8 cellular contexts compared by ENCODE assay signal in genomic region chr6:30691208-30691872, GRCh38. TPM values are rescaled to one million over a fixed set of nuclear protein-coding genes. Genes with fewer than 3 reads are reported as not detected.
DNase-seq lines count a peak whose midpoint lies in the region; ATAC-seq and TF ChIP-seq lines count a peak whose summit lies in the region.

No MANE protein-coding gene starts in this region.

- H3K27ac Mint-ChIP-seq in endodermal cell: peak overlapping the region; percentile 82

- H3K27ac ChIP-seq in DOHH2 (ENCODE audit: low read depth, low read length) (peak overlapping the region; percentile 90), endodermal cell (ENCODE audit: low read depth, low read length) (peak overlapping the region; percentile 44), ovary (peak overlapping the region in 1 of 2 donors; percentile 81)

- H3K79me2 ChIP-seq in DOHH2 (ENCODE audit: control insufficient read depth, low read length): peaks cover 38% of the 10 kb centered on the region

- peaks cover 11% of the 10 kb centered on the region for H3F3A ChIP-seq in DOHH2 (ENCODE audit: control insufficient read depth, insufficient read depth)

- peak overlapping the region; percentile 88 for H3K4me3 ChIP-seq in DOHH2 (ENCODE audit: low read length)
- H3K4me3 ChIP-seq in endodermal cell (ENCODE audit: low read length): peak overlapping the region; percentile 94
- H3K4me3 ChIP-seq in ovary: peak overlapping the region; percentile 73

- H3K4me1 Mint-ChIP-seq in endodermal cell: peaks cover 34% of the 10 kb centered on the region

- 29 to 67% methylated on average over 4 to 9 of the region's 9 CpGs for WGBS in endodermal cell (ENCODE audit: insufficient coverage in 1 of 2, insufficient read length in 1 of 2), 2 experiments
- 17 to 23% (median 19%) methylated on average over 9 of the region's 9 CpGs for WGBS in ovary, 3 donors

- intact Hi-C loops in ovary (cut with DNase I): no loop called here

- no peak for TF ChIP-seq CTCF in DOHH2 (IDR thresholded peaks at IDR 0.05; ENCODE audit: low read depth, low read length, poor library complexity, severe bottlenecking)
- no peak for TF ChIP-seq CTCF in endodermal cell (conservative IDR thresholded peaks at IDR 0.05)
- TF ChIP-seq CTCF in ovary (IDR thresholded peaks at IDR 0.05): no peak

- no peaks in the 10 kb centered on the region for H3K9me3 Mint-ChIP-seq in endodermal cell

- no peaks in the 10 kb centered on the region for H4K20me1 ChIP-seq in DOHH2 (ENCODE audit: control insufficient read depth, insufficient read depth, low read depth, low read length)

- TF ChIP-seq POLR2A in ovary (IDR thresholded peaks at IDR 0.05): no peak

- peaks cover 43% of the 10 kb centered on the region for H3K4me1 ChIP-seq in DOHH2 (ENCODE audit: control insufficient read depth, low read length)
- no peaks in the 10 kb centered on the region for H3K4me1 ChIP-seq in endodermal cell (ENCODE audit: control insufficient read depth, insufficient read depth, low read length)
- peaks cover 5% of the 10 kb centered on the region for H3K4me1 ChIP-seq in ovary (ENCODE audit: insufficient read depth)

- no peaks in the 10 kb centered on the region for H3K9me2 ChIP-seq in DOHH2 (replicated peaks; ENCODE audit: control insufficient read depth, low read length)

- H3K9ac ChIP-seq in endodermal cell (ENCODE audit: extremely low read depth, low read length, poor library complexity, severe bottlenecking): peak overlapping the region; percentile 32

- H3K27me3 Mint-ChIP-seq in endodermal cell (ENCODE audit: insufficient read depth): no peaks in the 10 kb centered on the region

- no peak for ATAC-seq in HG03442 (IDR thresholded peaks at IDR 0.05; ENCODE audit: unreplicated experiment)

- H3K36me3 ChIP-seq in DOHH2 (ENCODE audit: control insufficient read depth, low read length) (peaks cover 22% of the 10 kb centered on the region), endodermal cell (ENCODE audit: control insufficient read depth, insufficient read depth, low read length) (no peaks in the 10 kb centered on the region), ovary (no peaks in the 10 kb centered on the region)

- H3K27me3 ChIP-seq in DOHH2 (ENCODE audit: control insufficient read depth, low read length): no peaks in the 10 kb centered on the region
- H3K27me3 ChIP-seq in endodermal cell (ENCODE audit: control insufficient read depth, insufficient read depth, low read length, poor library complexity, severe bottlenecking): no peaks in the 10 kb centered on the region
- H3K27me3 ChIP-seq in ovary: no peaks in the 10 kb centered on the region

- H3K4me2 ChIP-seq in DOHH2 (ENCODE audit: low read length): peak overlapping the region; percentile 82

- H3K4me3 Mint-ChIP-seq in endodermal cell: peak overlapping the region; percentile 78

- H3K36me3 Mint-ChIP-seq in endodermal cell (ENCODE audit: low read depth): peaks cover 4% of the 10 kb centered on the region

- no peak for TF ChIP-seq EP300 in ovary (IDR thresholded peaks at IDR 0.05)

- peak; percentile 73 for DNase-seq in NCI-H82 treated with DMSO at 0.1 percent for 48 hours (lab: John Stamatoyannopoulos, UW; ENCODE audit: unreplicated experiment)
- no peak for DNase-seq in endodermal cell
- no peak for DNase-seq in ovary
- DNase-seq in NCI-H2081 (lab: John Stamatoyannopoulos, UW): no peak
- no peak for DNase-seq in RKO (ENCODE audit: low spot score)
- no peak for DNase-seq in dedifferentiated amniotic fluid mesenchymal stem cell (ENCODE audit: extremely low spot score)

- H3K9me3 ChIP-seq in DOHH2 (ENCODE audit: control insufficient read depth, insufficient read depth, low read length) (no peaks in the 10 kb centered on the region), endodermal cell (ENCODE audit: control insufficient read depth, low read length) (no peaks in the 10 kb centered on the region), ovary (no peaks in the 10 kb centered on the region)

RNA-seq across cellular contexts. Expression of gene NRM, which starts 0.6 kb away (rescaled TPM):
- total RNA-seq in endodermal cell: 10 to 100 TPM; 37.1 TPM
- polyA plus RNA-seq in endodermal cell (2013, experiment 1 of 2): 72.2 TPM
- 59.2 TPM for polyA plus RNA-seq in endodermal cell (2013, experiment 2 of 2)
- 10 to 100 TPM in 5 of 7 donors, 1 to 10 TPM in 2; 3.4 to 23.2 (median 15.3) TPM for total RNA-seq in ovary
- 10 to 100 TPM; 15.3 to 15.4 TPM for polyA plus RNA-seq in ovary

RNA-seq across cellular contexts. Expression of gene PPP1R18, which starts 4.9 kb away (rescaled TPM):
- total RNA-seq in endodermal cell: 10 to 100 TPM; 27.6 to 31.4 TPM
- 81.2 TPM for polyA plus RNA-seq in endodermal cell (2013, experiment 1 of 2)
- 79.2 TPM for polyA plus RNA-seq in endodermal cell (2013, experiment 2 of 2)
- total RNA-seq in ovary: 10 to 100 TPM; 14.7 to 86.4 (median 56.0) TPM
- polyA plus RNA-seq in ovary: 10 to 100 TPM; 51.0 to 95.9 TPM

RNA-seq across cellular contexts. Expression of gene DHX16, which starts 18.5 kb away (rescaled TPM):
- total RNA-seq in endodermal cell (10 to 100 TPM; 33.5 to 33.9 TPM), ovary (10 to 100 TPM; 18.0 to 27.4 (median 22.5) TPM)
- 31.1 TPM for polyA plus RNA-seq in endodermal cell (2013, experiment 1 of 2)
- 33.3 TPM for polyA plus RNA-seq in endodermal cell (2013, experiment 2 of 2)
- polyA plus RNA-seq in ovary: 10 to 100 TPM; 19.3 to 27.4 TPM

RNA-seq across cellular contexts. Expression of gene MDC1, which starts 25.7 kb away (rescaled TPM):
- total RNA-seq in endodermal cell: 10 to 100 TPM; 79.0 to 95.1 TPM
- 80.0 TPM for polyA plus RNA-seq in endodermal cell (2013, experiment 1 of 2)
- polyA plus RNA-seq in endodermal cell (2013, experiment 2 of 2): 74.0 TPM
- total RNA-seq in ovary: 10 to 100 TPM; 13.1 to 62.5 (median 43.9) TPM
- polyA plus RNA-seq in ovary: 10 to 100 TPM; 20.1 to 39.0 TPM

RNA-seq across cellular contexts. Expression of gene TUBB, which starts 28.8 kb away (rescaled TPM):
- 1,000 to 10,000 TPM; 1,504 to 1,815 TPM for total RNA-seq in endodermal cell
- 2,363 TPM for polyA plus RNA-seq in endodermal cell (2013, experiment 1 of 2)
- 2,162 TPM for polyA plus RNA-seq in endodermal cell (2013, experiment 2 of 2)
- total RNA-seq in ovary: 100 to 1,000 TPM; 242 to 697 (median 630) TPM
- polyA plus RNA-seq in ovary: 100 to 1,000 TPM; 370 to 772 TPM
